9 cellular contexts compared by ENCODE assay signal in the genomic region with DNA sequence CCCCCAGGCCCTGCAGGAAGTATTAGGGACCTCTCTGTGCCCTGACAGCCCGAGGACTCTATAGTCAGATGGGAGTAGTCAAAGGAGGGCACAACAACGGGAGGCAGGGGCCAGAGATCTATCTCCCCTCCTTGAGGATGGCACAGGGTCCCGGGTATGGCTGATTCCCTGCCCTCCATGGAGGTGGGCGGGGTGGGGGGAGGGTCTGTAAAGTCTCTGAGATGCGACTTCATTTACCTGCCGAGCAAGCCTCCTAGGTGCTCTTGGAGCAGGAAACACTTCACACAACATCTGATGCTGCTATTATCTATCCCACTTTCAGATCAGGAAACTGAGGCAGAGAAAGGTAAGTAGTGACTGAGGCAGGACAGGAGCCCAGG. TPM values are rescaled to one million over a fixed set of nuclear protein-coding genes. Genes with fewer than 3 reads are reported as not detected.
DNase-seq lines count a peak whose midpoint lies in the region; ATAC-seq and TF ChIP-seq lines count a peak whose summit lies in the region.
"Had no signal": no experiment of that assay in that cellular context is flagged by ENCODE, and none has a peak within 500 bp of the region (broad histone marks: within the 10 kb centered on the region; RNA-seq: fewer than 3 reads in every experiment).

No MANE protein-coding gene starts in this region.

- no peaks in the 10 kb centered on the region for H3K36me3 ChIP-seq in HUES48 (ENCODE audit: control insufficient read depth, insufficient read depth, low read length)
- no peaks in the 10 kb centered on the region for H3K36me3 ChIP-seq in mammary epithelial cell (ENCODE audit: insufficient read depth, low read length)
- no peaks in the 10 kb centered on the region for H3K36me3 ChIP-seq in lower lobe of right lung

- ATAC-seq in lower lobe of right lung (no peak), GM19351 (IDR thresholded peaks at IDR 0.05; ENCODE audit: unreplicated experiment) (no peak)
- ATAC-seq in stimulated activated naive B cell treated with anti-CD40 and anti-IgM and Interleukin-4, amounts not matched to agents 10 μg/mL and 1 μg/mL and 100 μg/mL, for 72 hours (replicated peaks) = no peak

- peak overlapping the region; percentile 64 for H3K27ac ChIP-seq in HUES48 (ENCODE audit: low read depth, low read length)
- no peak overlapping the region for H3K27ac ChIP-seq in mammary epithelial cell (ENCODE audit: insufficient read depth, low read depth, low read length)
- peak overlapping the region; percentile 96 for H3K27ac ChIP-seq in lower lobe of right lung

- peaks cover 47% of the 10 kb centered on the region for H3K27me3 ChIP-seq in HUES48 (ENCODE audit: control insufficient read depth, insufficient read depth, low read length)
- H3K27me3 ChIP-seq in mammary epithelial cell (ENCODE audit: insufficient read depth, low read length) = no peaks in the 10 kb centered on the region
- peaks cover 10% of the 10 kb centered on the region for H3K27me3 ChIP-seq in lower lobe of right lung (ENCODE audit: low read depth)

- TF ChIP-seq CTCF in mammary epithelial cell (conservative IDR thresholded peaks at IDR 0.05 in 1 of 2, IDR thresholded peaks at IDR 0.05 in 1 of 2; ENCODE audit: extremely low read depth in 1 of 2, insufficient read depth in 1 of 2, low read depth in 1 of 2, low read length in 2 of 2) (no peak), lower lobe of right lung (IDR thresholded peaks at IDR 0.05) (no peak), GM10266 (IDR thresholded peaks at IDR 0.05; ENCODE audit: control insufficient read depth, insufficient read depth, low read depth, missing control alignments) (no peak)

- H3K79me2 ChIP-seq in mammary epithelial cell (ENCODE audit: insufficient read depth, low read length) = peaks cover 29% of the 10 kb centered on the region

- H3K9me3 Mint-ChIP-seq in stimulated activated naive B cell treated with anti-CD40 and anti-IgM and Interleukin-4, amounts not matched to agents 10 μg/mL and 1 μg/mL and 100 μg/mL, for 72 hours = no peaks in the 10 kb centered on the region
- H3K9me3 Mint-ChIP-seq: activated T-cell treated with anti-CD3 and anti-CD28 coated beads, Interleukin-2, amount 50 U/mL, for 24 hours had no signal

- in situ Hi-C loops in mammary epithelial cell (cut with MboI; ENCODE audit: low sequenced_read_pairs in 2 of 2) = no loop called here

- peak overlapping the region; percentile 73 for H3K4me2 ChIP-seq in mammary epithelial cell (ENCODE audit: insufficient read depth, low read depth, low read length)

- H4K20me1 ChIP-seq in mammary epithelial cell (ENCODE audit: insufficient read depth, low read length) = no peaks in the 10 kb centered on the region

- peak overlapping the region; percentile 54 for H2AFZ ChIP-seq in mammary epithelial cell (ENCODE audit: low read depth, low read length)

- H3K9me3 ChIP-seq in HUES48 (ENCODE audit: control insufficient read depth, insufficient read depth, low read length) (no peaks in the 10 kb centered on the region), mammary epithelial cell (replicated peaks; ENCODE audit: insufficient read depth, low read length) (no peaks in the 10 kb centered on the region), lower lobe of right lung (no peaks in the 10 kb centered on the region)

- intact Hi-C loops in mammary epithelial cell (cut with micrococcal nuclease) = no loop called here
- intact Hi-C loops in lower lobe of right lung (cut with DNase I) = no loop called here

- peaks cover 42% of the 10 kb centered on the region for H3K4me1 ChIP-seq in HUES48 (ENCODE audit: control insufficient read depth, insufficient read depth, low read length)
- H3K4me1 ChIP-seq in mammary epithelial cell (ENCODE audit: insufficient read depth, low read length) = peaks cover 39% of the 10 kb centered on the region
- peaks cover 65% of the 10 kb centered on the region for H3K4me1 ChIP-seq in lower lobe of right lung

- peak overlapping the region; percentile 41 to 53 for H3K4me3 Mint-ChIP-seq in stimulated activated naive B cell treated with anti-CD40 and anti-IgM and Interleukin-4, amounts not matched to agents 10 μg/mL and 1 μg/mL and 100 μg/mL, for 72 hours
- H3K4me3 Mint-ChIP-seq: activated T-cell treated with anti-CD3 and anti-CD28 coated beads, Interleukin-2, amount 50 U/mL, for 24 hours had no signal

- 91% methylated on average over 5 of the region's 6 CpGs for WGBS in mammary epithelial cell (ENCODE audit: low coverage, missing lambda C conversion rate)

- no peaks in the 10 kb centered on the region for H3K36me3 Mint-ChIP-seq in stimulated activated naive B cell treated with anti-CD40 and anti-IgM and Interleukin-4, amounts not matched to agents 10 μg/mL and 1 μg/mL and 100 μg/mL, for 72 hours

- peaks cover 15 to 22% of the 10 kb centered on the region in 2 donors for H3K4me1 Mint-ChIP-seq in stimulated activated naive B cell treated with anti-CD40 and anti-IgM and Interleukin-4, amounts not matched to agents 10 μg/mL and 1 μg/mL and 100 μg/mL, for 72 hours

- DNase-seq in mammary epithelial cell (no peak), lower lobe of right lung (no peak), GM10266 (ENCODE audit: extremely low spot score) (no peak), NCI-H1092 (lab: John Stamatoyannopoulos, UW) (no peak), NCI-H2081 (lab: John Stamatoyannopoulos, UW) (no peak)
- DNase-seq in stimulated activated naive B cell treated with anti-CD40 and anti-IgM and Interleukin-4, amounts not matched to agents 10 μg/mL and 1 μg/mL and 100 μg/mL, for 72 hours = no peak
- DNase-seq: activated T-cell treated with anti-CD3 and anti-CD28 coated beads, Interleukin-2, amount 50 U/mL, for 24 hours had no signal

- H3K27me3 Mint-ChIP-seq in stimulated activated naive B cell treated with anti-CD40 and anti-IgM and Interleukin-4, amounts not matched to agents 10 μg/mL and 1 μg/mL and 100 μg/mL, for 72 hours = peaks cover 63 to 70% of the 10 kb centered on the region in 2 donors

- CTCF ChIA-PET in mammary epithelial cell (lab: Charles Lee; ENCODE audit: low non-redundant PET) = interaction anchor here (0.7 kb wide), 1 partner anchor 229 kb away, joined by 14 read pairs; no protein-coding TSS in a partner anchor

- H3K9ac ChIP-seq in HUES48 (ENCODE audit: low read depth, low read length) = no peak overlapping the region
- no peak overlapping the region for H3K9ac ChIP-seq in mammary epithelial cell (ENCODE audit: insufficient read depth, low read length)

- peak overlapping the region; percentile 39 for H3K4me3 ChIP-seq in HUES48 (ENCODE audit: low read depth, low read length)
- no peak overlapping the region for H3K4me3 ChIP-seq in mammary epithelial cell (replicated peaks in 1 of 3; ENCODE audit: insufficient read depth in 1 of 3, low read depth in 2 of 3, low read length in 3 of 3)
- peak overlapping the region; percentile 81 for H3K4me3 ChIP-seq in lower lobe of right lung

- dilution Hi-C loops in mammary epithelial cell (cut with HindIII; ENCODE audit: low sequenced_read_pairs) = no loop called here

- BruUV-seq in mammary epithelial cell (replicated peaks; lab: Mats Ljungman, UMichigan) = no TSS peak

- no peak overlapping the region for H3K27ac Mint-ChIP-seq in stimulated activated naive B cell treated with anti-CD40 and anti-IgM and Interleukin-4, amounts not matched to agents 10 μg/mL and 1 μg/mL and 100 μg/mL, for 72 hours
- H3K27ac Mint-ChIP-seq: activated T-cell treated with anti-CD3 and anti-CD28 coated beads, Interleukin-2, amount 50 U/mL, for 24 hours had no signal

RNA-seq across cellular contexts. Expression of a gene that starts 0.8 kb away (rescaled TPM):
- 10 to 100 TPM; 17.5 to 98.4 TPM for total RNA-seq in mammary epithelial cell
- 12.7 TPM for polyA plus RNA-seq in mammary epithelial cell
- polyA minus RNA-seq in mammary epithelial cell = 32.2 TPM
- total RNA-seq in lower lobe of right lung = 46.0 TPM

RNA-seq across cellular contexts. Expression of a gene that starts 20.4 kb away (rescaled TPM):
- total RNA-seq in mammary epithelial cell (not detected), lower lobe of right lung (1.9 TPM)
- polyA plus RNA-seq in mammary epithelial cell = not detected
- not detected for polyA minus RNA-seq in mammary epithelial cell

RNA-seq across cellular contexts. Expression of a gene that starts 40.3 kb away (rescaled TPM):
- 100 to 1,000 TPM in 1 of 2 donors, 10 to 100 TPM in 1; 62.0 to 152 TPM for total RNA-seq in mammary epithelial cell
- polyA plus RNA-seq in mammary epithelial cell = 71.0 TPM
- 118 TPM for polyA minus RNA-seq in mammary epithelial cell
- 14.9 TPM for total RNA-seq in lower lobe of right lung

RNA-seq across cellular contexts. Expression of a gene that starts 49.1 kb away (rescaled TPM):
- total RNA-seq in mammary epithelial cell (10 to 100 TPM; 33.8 to 60.2 TPM), lower lobe of right lung (64.8 TPM)
- polyA plus RNA-seq in mammary epithelial cell = 26.7 TPM
- 56.2 TPM for polyA minus RNA-seq in mammary epithelial cell

Comparison
In these comparisons a context has a peak if more than half of its experiments do, and no peak if none do; other contexts are left out.
1. H3K4me3 ChIP-seq: peak in HUES48 (single experiment) and lower lobe of right lung (single experiment); none in mammary epithelial cell (0 of 3).